Comparison of ENCODE assay signal across 1 cellular context in genomic region chr7:139753079-139753692, GRCh38.
TF ChIP-seq lines count a peak whose summit lies in the region.

No MANE protein-coding gene starts in this region.

TF ChIP-seq in WTC11, 78 proteins besides CTCF, POLR2A, EP300 and RAD21 (continued from another document):
- TF ChIP-seq ZBTB43 (CRISPR knock-in tag; IDR thresholded peaks at IDR 0.05) (no peak), E2F1 (CRISPR knock-in tag; IDR thresholded peaks at IDR 0.05) (no peak), TP53 (CRISPR knock-in tag; IDR thresholded peaks at IDR 0.05) (no peak)
